In genomic region chr3:32975891-32976290, GRCh38 we compare ENCODE assay signal across 25 cellular contexts. TPM values are rescaled to one million over a fixed set of nuclear protein-coding genes. Genes with fewer than 3 reads are reported as not detected.
A peak's percentile ranks its signal among the peaks of the same experiment; 100 is the strongest.
DNase-seq lines count a peak whose midpoint lies in the region; ATAC-seq and TF ChIP-seq lines count a peak whose summit lies in the region.
"Had no signal": no experiment of that assay in that cellular context is flagged by ENCODE, and none has a peak within 500 bp of the region (broad histone marks: within the 10 kb centered on the region; RNA-seq: fewer than 3 reads in every experiment).

No MANE protein-coding gene starts in this region.

- no peaks in the 10 kb centered on the region for H3K9me3 Mint-ChIP-seq in activated CD8-positive, alpha-beta T cell treated with anti-CD3 and anti-CD28 coated beads for 36 hours
- H3K9me3 Mint-ChIP-seq in activated CD8-positive, alpha-beta T cell treated with anti-CD3 and anti-CD28 coated beads, Interleukin-2, amount 10 ng/mL, durations not matched to agents 7 days and 5 days (ENCODE audit: insufficient read depth) = no peaks in the 10 kb centered on the region
- H3K9me3 Mint-ChIP-seq in central memory CD8-positive, alpha-beta T cell = no peaks in the 10 kb centered on the region
- H3K9me3 Mint-ChIP-seq: activated naive CD8-positive, alpha-beta T cell treated with anti-CD3 and anti-CD28 coated beads, Interleukin-2, amount 50 U/mL, for 24 hours; stimulated activated effector memory CD8-positive, alpha-beta T cell treated with anti-CD3 and anti-CD28 coated beads, Interleukin-12 subunit alpha, Interleukin-12 subunit beta, amount 100 ng/mL, for 72 hours had no signal

- H3K9ac ChIP-seq in mesenchymal stem cell (ENCODE audit: low read length) = no peak overlapping the region

- H3K4me3 Mint-ChIP-seq in activated CD8-positive, alpha-beta T cell treated with anti-CD3 and anti-CD28 coated beads for 36 hours = no peak overlapping the region
- no peak overlapping the region for H3K4me3 Mint-ChIP-seq in activated CD8-positive, alpha-beta T cell treated with anti-CD3 and anti-CD28 coated beads, Interleukin-2, amount 10 ng/mL, durations not matched to agents 7 days and 5 days
- peak overlapping the region; percentile 36 for H3K4me3 Mint-ChIP-seq in central memory CD8-positive, alpha-beta T cell
- H3K4me3 Mint-ChIP-seq: activated naive CD8-positive, alpha-beta T cell treated with anti-CD3 and anti-CD28 coated beads, Interleukin-2, amount 50 U/mL, for 24 hours; brain; stimulated activated effector memory CD8-positive, alpha-beta T cell treated with anti-CD3 and anti-CD28 coated beads, Interleukin-12 subunit alpha, Interleukin-12 subunit beta, amount 100 ng/mL, for 72 hours had no signal

- no peaks in the 10 kb centered on the region for H3K36me3 Mint-ChIP-seq in activated CD8-positive, alpha-beta T cell treated with anti-CD3 and anti-CD28 coated beads for 36 hours (ENCODE audit: low read depth)
- H3K36me3 Mint-ChIP-seq in activated CD8-positive, alpha-beta T cell treated with anti-CD3 and anti-CD28 coated beads, Interleukin-2, amount 10 ng/mL, durations not matched to agents 7 days and 5 days (ENCODE audit: low read depth) = no peaks in the 10 kb centered on the region
- H3K36me3 Mint-ChIP-seq in central memory CD8-positive, alpha-beta T cell (ENCODE audit: insufficient read depth) = peaks cover 3% of the 10 kb centered on the region
- H3K36me3 Mint-ChIP-seq: brain had no signal

- H3K27me3 Mint-ChIP-seq in activated CD8-positive, alpha-beta T cell treated with anti-CD3 and anti-CD28 coated beads for 36 hours = no peaks in the 10 kb centered on the region
- peaks cover 5% of the 10 kb centered on the region for H3K27me3 Mint-ChIP-seq in activated CD8-positive, alpha-beta T cell treated with anti-CD3 and anti-CD28 coated beads, Interleukin-2, amount 10 ng/mL, durations not matched to agents 7 days and 5 days (ENCODE audit: low read depth)
- no peaks in the 10 kb centered on the region for H3K27me3 Mint-ChIP-seq in central memory CD8-positive, alpha-beta T cell
- H3K27me3 Mint-ChIP-seq: activated naive CD8-positive, alpha-beta T cell treated with anti-CD3 and anti-CD28 coated beads, Interleukin-2, amount 50 U/mL, for 24 hours; brain had no signal

- H2BK15ac ChIP-seq in mesenchymal stem cell (ENCODE audit: low read depth, poor library complexity, severe bottlenecking) = no peak overlapping the region

- peaks cover 23% of the 10 kb centered on the region for H3K4me1 Mint-ChIP-seq in activated CD8-positive, alpha-beta T cell treated with anti-CD3 and anti-CD28 coated beads for 36 hours (ENCODE audit: low read depth)
- H3K4me1 Mint-ChIP-seq in activated CD8-positive, alpha-beta T cell treated with anti-CD3 and anti-CD28 coated beads, Interleukin-2, amount 10 ng/mL, durations not matched to agents 7 days and 5 days (ENCODE audit: low read depth) = peaks cover 35% of the 10 kb centered on the region
- H3K4me1 Mint-ChIP-seq in central memory CD8-positive, alpha-beta T cell = peaks cover 60% of the 10 kb centered on the region
- H3K4me1 Mint-ChIP-seq: brain had no signal

- H3K27me3 ChIP-seq in mesenchymal stem cell (ENCODE audit: control insufficient read depth in 1 of 2, insufficient read depth in 1 of 2, low read length in 2 of 2) = peaks cover 0 to 7% of the 10 kb centered on the region in 2 experiments
- H3K27me3 ChIP-seq in Peyer's patch = no peaks in the 10 kb centered on the region

- TF ChIP-seq POLR2A in NB4 (IDR thresholded peaks at IDR 0.05; ENCODE audit: extremely low read depth, insufficient read length) (no peak), Peyer's patch (IDR thresholded peaks at IDR 0.05) (no peak)

- intact Hi-C loops in activated CD8-positive, alpha-beta T cell treated with anti-CD3 and anti-CD28 coated beads for 36 hours (cut with micrococcal nuclease) = no loop called here

- no peak overlapping the region for H3K4ac ChIP-seq in mesenchymal stem cell (ENCODE audit: low read depth in 1 of 2, low read length in 2 of 2)

- no peak overlapping the region for H3K14ac ChIP-seq in mesenchymal stem cell (ENCODE audit: low read length in 2 of 2)

- no peak overlapping the region for H2BK120ac ChIP-seq in mesenchymal stem cell (ENCODE audit: low read depth, low read length)

- POLR2A ChIA-PET in activated CD8-positive, alpha-beta T cell treated with anti-CD3 and anti-CD28 coated beads for 36 hours (lab: Charles Lee) = interaction anchor here (1.6 kb wide), 1 partner anchor 12 kb away, joined by 11 read pairs; no protein-coding TSS in a partner anchor
- POLR2A ChIA-PET in activated CD8-positive, alpha-beta T cell treated with anti-CD3 and anti-CD28 coated beads, Interleukin-2, amount 10 ng/mL, durations not matched to agents 7 days and 5 days (lab: Charles Lee) = interaction anchor here (1.4 kb wide), 1 partner anchor 8 kb away, joined by 4 read pairs; no protein-coding TSS in a partner anchor

- no peak overlapping the region for H3K27ac ChIP-seq in mesenchymal stem cell (ENCODE audit: low read length, poor library complexity, severe bottlenecking)
- H3K27ac ChIP-seq in Peyer's patch = no peak overlapping the region

- 95% methylated on average over 2 of the region's 2 CpGs for whole genome bisulfite sequencing in mesenchymal stem cell

- H3K36me3 ChIP-seq in mesenchymal stem cell (ENCODE audit: control insufficient read depth in 1 of 2, insufficient read depth in 2 of 2, low read depth in 1 of 2, low read length in 2 of 2) (no peaks in the 10 kb centered on the region), Peyer's patch (no peaks in the 10 kb centered on the region)

- H3K23ac ChIP-seq in mesenchymal stem cell (ENCODE audit: low read length in 2 of 2) = no peak overlapping the region

- no peak overlapping the region for H4K91ac ChIP-seq in mesenchymal stem cell (ENCODE audit: low read length)

- no peak overlapping the region for H3K18ac ChIP-seq in mesenchymal stem cell (ENCODE audit: low read depth in 1 of 2, low read length in 2 of 2)

- ATAC-seq in activated CD8-positive, alpha-beta T cell treated with anti-CD3 and anti-CD28 coated beads for 36 hours = no peak
- ATAC-seq in activated CD8-positive, alpha-beta T cell treated with anti-CD3 and anti-CD28 coated beads, Interleukin-2, amount 10 ng/mL, durations not matched to agents 7 days and 5 days = no peak
- no peak for ATAC-seq in central memory CD8-positive, alpha-beta T cell (replicated peaks; ENCODE audit: extremely low read depth, poor library complexity, severe bottlenecking)
- ATAC-seq: activated naive CD8-positive, alpha-beta T cell treated with anti-CD3 and anti-CD28 coated beads, Interleukin-2, amount 50 U/mL, for 24 hours; sciatic nerve; stimulated activated effector memory CD8-positive, alpha-beta T cell treated with anti-CD3 and anti-CD28 coated beads, Interleukin-12 subunit alpha, Interleukin-12 subunit beta, amount 100 ng/mL, for 72 hours had no signal

- TF ChIP-seq CTCF in activated CD8-positive, alpha-beta T cell treated with anti-CD3 and anti-CD28 coated beads for 36 hours (IDR thresholded peaks at IDR 0.05) = no peak
- TF ChIP-seq CTCF in NB4 (IDR thresholded peaks at IDR 0.05; ENCODE audit: low read depth, low read length) = no peak
- no peak for TF ChIP-seq CTCF in Peyer's patch (IDR thresholded peaks at IDR 0.05)

- no peak overlapping the region for H2AK5ac ChIP-seq in mesenchymal stem cell (ENCODE audit: low read length, severe bottlenecking)

- H3K79me1 ChIP-seq in mesenchymal stem cell (replicated peaks; ENCODE audit: low read length, poor library complexity, severe bottlenecking) = no peaks in the 10 kb centered on the region

- no peak overlapping the region for H2BK5ac ChIP-seq in mesenchymal stem cell (ENCODE audit: low read depth, low read length, poor library complexity, severe bottlenecking)

- no peak overlapping the region for H2AFZ ChIP-seq in mesenchymal stem cell (ENCODE audit: low read depth, low read length)

- no peak overlapping the region for H3K4me2 ChIP-seq in mesenchymal stem cell (ENCODE audit: low read length, poor library complexity, severe bottlenecking)

- no peak overlapping the region for H3K4me3 ChIP-seq in NB4 (ENCODE audit: low read depth, low read length)
- no peak overlapping the region for H3K4me3 ChIP-seq in mesenchymal stem cell (ENCODE audit: insufficient read depth in 1 of 2, low read depth in 1 of 2, low read length in 2 of 2)
- H3K4me3 ChIP-seq in Peyer's patch = no peak overlapping the region

- H3K9me3 ChIP-seq in mesenchymal stem cell (ENCODE audit: control insufficient read depth, low read length) (no peaks in the 10 kb centered on the region), Peyer's patch (no peaks in the 10 kb centered on the region)
- H3K9me3 ChIP-seq: Caco-2 had no signal

- CTCF ChIA-PET in activated CD8-positive, alpha-beta T cell treated with anti-CD3 and anti-CD28 coated beads for 36 hours (lab: Charles Lee) = interaction anchor here (1.0 to 1.6 kb wide), 3 partner anchors 17 to 99 kb away, joined by 4 read pairs; no protein-coding TSS in a partner anchor
- CTCF ChIA-PET in activated CD8-positive, alpha-beta T cell treated with anti-CD3 and anti-CD28 coated beads, Interleukin-2, amount 10 ng/mL, durations not matched to agents 7 days and 5 days (lab: Charles Lee) = interaction anchor here (0.7 to 2.2 kb wide), 4 partner anchors 10 to 99 kb away, joined by 3 to 7 read pairs (median 5); no protein-coding TSS in a partner anchor

- no peak overlapping the region for H4K8ac ChIP-seq in mesenchymal stem cell (ENCODE audit: low read length)

- no peak overlapping the region for H2BK12ac ChIP-seq in mesenchymal stem cell (ENCODE audit: low read length in 2 of 2)

- H3K4me1 ChIP-seq in mesenchymal stem cell (ENCODE audit: control insufficient read depth, insufficient read depth, low read depth, low read length) = peaks cover 5% of the 10 kb centered on the region
- H3K4me1 ChIP-seq in Peyer's patch = no peaks in the 10 kb centered on the region
- H3K4me1 ChIP-seq: Caco-2 had no signal

- peak overlapping the region; percentile 22 for H3K27ac Mint-ChIP-seq in activated CD8-positive, alpha-beta T cell treated with anti-CD3 and anti-CD28 coated beads for 36 hours
- H3K27ac Mint-ChIP-seq in activated CD8-positive, alpha-beta T cell treated with anti-CD3 and anti-CD28 coated beads, Interleukin-2, amount 10 ng/mL, durations not matched to agents 7 days and 5 days = no peak overlapping the region
- peak overlapping the region; percentile 54 for H3K27ac Mint-ChIP-seq in central memory CD8-positive, alpha-beta T cell (ENCODE audit: low read depth)
- H3K27ac Mint-ChIP-seq: activated naive CD8-positive, alpha-beta T cell treated with anti-CD3 and anti-CD28 coated beads, Interleukin-2, amount 50 U/mL, for 24 hours; brain had no signal

- no peak for DNase-seq in activated CD8-positive, alpha-beta T cell treated with anti-CD3 and anti-CD28 coated beads for 36 hours
- DNase-seq in activated CD8-positive, alpha-beta T cell treated with anti-CD3 and anti-CD28 coated beads, Interleukin-2, amount 10 ng/mL, durations not matched to agents 7 days and 5 days = no peak
- DNase-seq in NB4 (ENCODE audit: low read depth) (peak; percentile 18), mesenchymal stem cell (no peak), Peyer's patch (no peak)
- no peak for DNase-seq in central memory CD8-positive, alpha-beta T cell (ENCODE audit: low spot score in 2 of 2)
- peak; percentile 11 for DNase-seq in stimulated activated CD8-positive, alpha-beta memory T cell treated with anti-CD3 and anti-CD28 coated beads, Interleukin-4, amount 100 ng/mL, for 48 hours
- DNase-seq in activated naive CD4-positive, alpha-beta T cell treated with Interleukin-2 at 50 U/mL for 16 hours = no peak
- DNase-seq: activated CD8-positive, alpha-beta memory T cell treated with anti-CD3 and anti-CD28 coated beads for 24 hours; activated naive CD8-positive, alpha-beta T cell treated with anti-CD3 and anti-CD28 coated beads, Interleukin-2, amount 50 U/mL, for 24 hours; Caco-2; cortex of kidney; EL; mammary epithelial cell; NCI-H1436 treated with DMSO at 0.1 percent for 48 hours; NCI-H446; Right ventricle myocardium superior had no signal

RNA-seq across cellular contexts. Expression of gene CCR4, which starts 24.4 kb away (rescaled TPM):
- total RNA-seq in activated CD8-positive, alpha-beta T cell treated with anti-CD3 and anti-CD28 coated beads for 36 hours = 10 to 100 TPM; 17.4 to 18.8 TPM
- total RNA-seq in activated CD8-positive, alpha-beta T cell treated with anti-CD3 and anti-CD28 coated beads, Interleukin-2, amount 10 ng/mL, durations not matched to agents 7 days and 5 days = 1 to 10 TPM; 2.9 TPM
- not detected for polyA plus RNA-seq in mesenchymal stem cell (2013, experiment 1 of 2)
- not detected for polyA plus RNA-seq in mesenchymal stem cell (2013, experiment 2 of 2)
- not detected for total RNA-seq in Peyer's patch
- total RNA-seq: Caco-2, endothelial cell of umbilical vein, fibroblast of villous mesenchyme, mammary epithelial cell, MCF 10A, osteoblast had no signal
- polyA plus RNA-seq: AG04450, endothelial cell of umbilical vein, mammary epithelial cell had no signal

Comparison
In these comparisons a context has a peak if more than half of its experiments do, and no peak if none do; other contexts are left out.
1. RNA of gene CCR4, which starts 24.4 kb away (total RNA-seq): 17.4 to 18.8 TPM in activated CD8-positive, alpha-beta T cell treated with anti-CD3 and anti-CD28 coated beads for 36 hours; 2.9 TPM in activated CD8-positive, alpha-beta T cell treated with anti-CD3 and anti-CD28 coated beads, Interleukin-2, amount 10 ng/mL, durations not matched to agents 7 days and 5 days and not detected in Peyer's patch; every median in the first group is over 4 times any median in the second.
2. DNase-seq: peak in NB4 (single experiment) and stimulated activated CD8-positive, alpha-beta memory T cell treated with anti-CD3 and anti-CD28 coated beads, Interleukin-4, amount 100 ng/mL, for 48 hours (single experiment); none in activated CD8-positive, alpha-beta T cell treated with anti-CD3 and anti-CD28 coated beads for 36 hours (single experiment), activated CD8-positive, alpha-beta T cell treated with anti-CD3 and anti-CD28 coated beads, Interleukin-2, amount 10 ng/mL, durations not matched to agents 7 days and 5 days (single experiment), central memory CD8-positive, alpha-beta T cell (0 of 2), mesenchymal stem cell (single experiment), Peyer's patch (0 of 3) and activated naive CD4-positive, alpha-beta T cell treated with Interleukin-2 at 50 U/mL for 16 hours (single experiment).